Comparison of ENCODE assay signal across 8 cellular contexts in the genomic region with DNA sequence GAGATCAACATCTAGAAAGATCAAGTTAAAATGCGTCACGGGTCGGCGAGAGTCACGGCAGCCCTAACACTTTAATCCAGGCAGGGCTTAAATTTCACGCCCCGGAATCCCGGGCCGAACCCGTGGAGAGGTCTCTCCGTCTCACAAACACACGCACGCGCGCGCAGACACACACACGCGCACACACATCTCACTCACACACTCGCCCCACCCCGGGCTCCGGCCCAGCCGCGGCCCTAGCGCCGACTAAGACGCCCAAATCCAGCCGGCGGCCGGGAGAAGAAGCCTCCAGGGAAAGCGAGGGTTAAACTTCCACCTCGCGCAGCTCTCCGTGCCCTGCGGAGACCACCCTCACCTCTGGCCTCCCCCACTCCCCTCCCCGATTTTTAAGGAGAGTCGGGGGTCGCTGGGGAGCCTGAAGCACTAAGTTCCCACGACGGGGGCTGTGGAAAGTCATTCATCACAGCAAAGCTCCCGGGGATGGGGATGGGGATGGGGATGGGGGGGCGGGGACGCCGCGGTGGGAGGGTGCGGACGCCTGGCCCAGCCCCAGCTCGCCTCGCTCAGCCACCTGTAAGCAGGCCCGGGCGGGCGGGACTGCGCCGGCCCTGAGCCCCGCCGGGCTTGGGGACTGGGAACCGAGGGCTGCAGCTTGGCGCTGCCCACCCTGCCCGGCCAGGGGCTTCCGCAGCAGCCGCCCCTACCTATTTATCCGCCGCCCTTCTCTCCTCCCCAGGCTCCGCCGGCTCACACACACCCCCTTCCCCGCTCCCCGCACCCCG. TPM values are rescaled to one million over a fixed set of nuclear protein-coding genes. Genes with fewer than 3 reads are reported as not detected.
DNase-seq lines count a peak whose midpoint lies in the region; ATAC-seq and TF ChIP-seq lines count a peak whose summit lies in the region.

No MANE protein-coding gene starts in this region.

- no peak for TF ChIP-seq POLR2A in breast epithelium (IDR thresholded peaks at IDR 0.05)

- H3K27me3 ChIP-seq in breast epithelium (peaks cover 0 to 29% of the 10 kb centered on the region in 2 donors), skeletal muscle satellite cell (ENCODE audit: control insufficient read depth, insufficient read depth, low read length) (peaks cover 15% of the 10 kb centered on the region)

- H3K9me3 ChIP-seq in breast epithelium (no peaks in the 10 kb centered on the region), skeletal muscle satellite cell (replicated peaks; ENCODE audit: low read length) (no peaks in the 10 kb centered on the region)

- H3K9ac ChIP-seq in skeletal muscle satellite cell (ENCODE audit: low read depth, low read length), result peak overlapping the region; percentile 89

- peak; percentile 58 for DNase-seq in ELF-1 (ENCODE audit: low read depth, low spot score)
- DNase-seq in NCI-H226, result peak; percentile 62
- DNase-seq in breast epithelium (ENCODE audit: low spot score in 2 of 2), result no peak
- DNase-seq in iris pigment epithelial cell (ENCODE audit: low read depth), result peak; percentile 74

- TF ChIP-seq CTCF in breast epithelium (IDR thresholded peaks at IDR 0.05), result no peak

- no peaks in the 10 kb centered on the region for H3K36me3 ChIP-seq in breast epithelium
- H3K36me3 ChIP-seq in skeletal muscle satellite cell (ENCODE audit: insufficient read depth, low read length), result peaks cover 5% of the 10 kb centered on the region

- peak overlapping the region; percentile 89 for H3K4me2 ChIP-seq in skeletal muscle satellite cell (ENCODE audit: low read length)

- intact Hi-C loops in breast epithelium (cut with DNase I; ENCODE audit: low total_unique reads), result no loop called here

- H3K4me1 ChIP-seq in breast epithelium (peaks cover 6 to 9% of the 10 kb centered on the region in 2 donors), skeletal muscle satellite cell (ENCODE audit: control insufficient read depth, insufficient read depth, low read length) (peaks cover 40% of the 10 kb centered on the region)

- H3K4me3 ChIP-seq in breast epithelium, result peak overlapping the region; percentile 66 to 92 (median 76)
- peak overlapping the region; percentile 83 for H3K4me3 ChIP-seq in skeletal muscle satellite cell (ENCODE audit: low read length)

- ATAC-seq in GM21529 (IDR thresholded peaks at IDR 0.05; ENCODE audit: unreplicated experiment) (no peak), GM21528 (IDR thresholded peaks at IDR 0.05; ENCODE audit: low FRiP score, unreplicated experiment) (no peak), HG02759 (IDR thresholded peaks at IDR 0.05; ENCODE audit: unreplicated experiment) (no peak)

- H3K27ac ChIP-seq in breast epithelium, result peak overlapping the region; percentile 84 to 90

RNA-seq across cellular contexts. Expression of gene PDGFA, which starts 1.6 kb away (rescaled TPM):
- total RNA-seq in breast epithelium, result 10 to 100 TPM; 19.8 to 33.4 (median 31.2) TPM
- total RNA-seq in skeletal muscle satellite cell (2012; rRNA removed), result 4.1 and 16.2 TPM in 2 replicates

Comparison
In these comparisons a context has a peak if more than half of its experiments do, and no peak if none do; other contexts are left out.
1. DNase-seq: peak in ELF-1 (single experiment), NCI-H226 (single experiment) and iris pigment epithelial cell (single experiment); none in breast epithelium (0 of 2).